In the genomic region with DNA sequence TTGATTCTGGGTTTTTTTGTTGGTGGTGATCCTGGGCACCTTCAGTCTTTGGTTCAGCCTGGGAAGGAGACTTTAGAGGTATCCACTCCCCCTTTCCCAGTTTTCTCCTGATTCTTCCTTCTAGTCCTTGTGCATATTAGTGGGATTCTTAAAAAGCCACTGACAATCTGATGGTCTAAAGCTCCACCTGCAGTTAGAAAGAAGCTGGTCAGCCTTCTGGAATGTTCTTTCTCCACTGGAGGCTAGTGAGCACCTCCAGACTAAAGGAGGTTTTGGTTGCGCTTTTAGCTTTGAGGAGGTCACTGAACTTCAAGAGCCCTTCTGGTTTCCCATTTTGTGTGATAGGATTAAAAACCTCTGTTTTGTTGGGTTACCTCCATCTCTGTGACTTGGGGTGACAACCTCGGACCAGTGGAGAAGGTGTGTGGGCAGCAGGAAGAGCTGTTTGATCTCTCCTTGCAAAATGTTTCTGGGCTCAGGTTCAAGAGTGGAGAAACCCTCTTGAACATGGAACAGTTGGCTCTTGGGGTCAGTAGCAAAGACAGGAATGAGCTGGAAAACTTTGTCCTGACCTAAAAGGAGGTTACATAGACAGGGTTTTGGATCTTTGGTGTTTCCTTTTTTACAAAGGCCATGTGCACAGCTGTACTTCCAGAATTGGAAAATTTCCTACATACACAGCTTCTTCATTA, we compare ENCODE assay signal across 1 cellular context.
TF ChIP-seq lines count a peak whose summit lies in the region.

No MANE protein-coding gene starts in this region.

TF ChIP-seq in K562, 482 proteins besides CTCF, POLR2A, EP300 and RAD21 (continued from another document):
- TF ChIP-seq, protein P1, sequence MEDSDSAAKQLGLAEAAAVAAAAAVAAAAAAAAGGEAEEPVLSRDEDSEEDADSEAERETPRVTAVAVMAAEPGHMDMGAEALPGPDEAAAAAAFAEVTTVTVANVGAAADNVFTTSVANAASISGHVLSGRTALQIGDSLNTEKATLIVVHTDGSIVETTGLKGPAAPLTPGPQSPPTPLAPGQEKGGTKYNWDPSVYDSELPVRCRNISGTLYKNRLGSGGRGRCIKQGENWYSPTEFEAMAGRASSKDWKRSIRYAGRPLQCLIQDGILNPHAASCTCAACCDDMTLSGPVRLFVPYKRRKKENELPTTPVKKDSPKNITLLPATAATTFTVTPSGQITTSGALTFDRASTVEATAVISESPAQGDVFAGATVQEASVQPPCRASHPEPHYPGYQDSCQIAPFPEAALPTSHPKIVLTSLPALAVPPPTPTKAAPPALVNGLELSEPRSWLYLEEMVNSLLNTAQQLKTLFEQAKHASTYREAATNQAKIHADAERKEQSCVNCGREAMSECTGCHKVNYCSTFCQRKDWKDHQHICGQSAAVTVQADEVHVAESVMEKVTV (CRISPR knock-in tag; IDR thresholded peaks at IDR 0.05): peak; percentile 48
- TF ChIP-seq LCOR (CRISPR knock-in tag; IDR thresholded peaks at IDR 0.05): no peak
- TF ChIP-seq PCBP1 (IDR thresholded peaks at IDR 0.05; ENCODE audit: low read depth, low read length, poor library complexity, severe bottlenecking): no peak
- peak; percentile 23; the same call in 1 of the 2 replicates for TF ChIP-seq CC2D1A (IDR thresholded peaks at IDR 0.05)
- TF ChIP-seq TEAD4 (IDR thresholded peaks at IDR 0.05; ENCODE audit: low read length): peak; percentile 30; the same call in 1 of the 2 replicates
- TF ChIP-seq TEAD4 (CRISPR knock-in tag; IDR thresholded peaks at IDR 0.05; ENCODE audit: borderline replicate concordance): no peak
- TF ChIP-seq NEUROD1 (IDR thresholded peaks at IDR 0.05; ENCODE audit: borderline replicate concordance, low read depth, low read length, partially characterized antibody): no peak
- TF ChIP-seq HDAC1 (IDR thresholded peaks at IDR 0.05): peak in 1 of 2 experiments; percentile 21; a peak in 1 of 4 replicates
- TF ChIP-seq HNRNPLL (IDR thresholded peaks at IDR 0.05; ENCODE audit: low read depth, low read length, poor library complexity, severe bottlenecking): no peak
- TF ChIP-seq, protein P2, sequence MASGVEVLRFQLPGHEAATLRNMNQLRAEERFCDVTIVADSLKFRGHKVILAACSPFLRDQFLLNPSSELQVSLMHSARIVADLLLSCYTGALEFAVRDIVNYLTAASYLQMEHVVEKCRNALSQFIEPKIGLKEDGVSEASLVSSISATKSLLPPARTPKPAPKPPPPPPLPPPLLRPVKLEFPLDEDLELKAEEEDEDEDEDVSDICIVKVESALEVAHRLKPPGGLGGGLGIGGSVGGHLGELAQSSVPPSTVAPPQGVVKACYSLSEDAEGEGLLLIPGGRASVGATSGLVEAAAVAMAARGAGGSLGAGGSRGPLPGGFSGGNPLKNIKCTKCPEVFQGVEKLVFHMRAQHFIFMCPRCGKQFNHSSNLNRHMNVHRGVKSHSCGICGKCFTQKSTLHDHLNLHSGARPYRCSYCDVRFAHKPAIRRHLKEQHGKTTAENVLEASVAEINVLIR (CRISPR knock-in tag; IDR thresholded peaks at IDR 0.05): no peak
- TF ChIP-seq ZNF121 (CRISPR knock-in tag; conservative IDR thresholded peaks at IDR 0.05): no peak
- no peak for TF ChIP-seq ZNF79 (CRISPR knock-in tag; IDR thresholded peaks at IDR 0.05; ENCODE audit: low read depth)
- no peak for TF ChIP-seq IFI16 (CRISPR knock-in tag; IDR thresholded peaks at IDR 0.05)
